In genomic region chr15:81294501-81294850, GRCh38 we compare ENCODE assay signal across 10 cellular contexts. TPM values are rescaled to one million over a fixed set of nuclear protein-coding genes. Genes with fewer than 3 reads are reported as not detected.
A peak's percentile ranks its signal among the peaks of the same experiment; 100 is the strongest.
DNase-seq lines count a peak whose midpoint lies in the region; ATAC-seq and TF ChIP-seq lines count a peak whose summit lies in the region.
"Had no signal": no experiment of that assay in that cellular context is flagged by ENCODE, and none has a peak within 500 bp of the region (broad histone marks: within the 10 kb centered on the region; RNA-seq: fewer than 3 reads in every experiment).

No MANE protein-coding gene starts in this region.

- peak; percentile 20 for DNase-seq in DMS53 (lab: John Stamatoyannopoulos, UW)
- no peak for DNase-seq in DMS53 treated with DMSO at 0.1 percent for 48 hours (lab: John Stamatoyannopoulos, UW; ENCODE audit: unreplicated experiment)
- no peak for DNase-seq in central memory CD8-positive, alpha-beta T cell (ENCODE audit: low spot score in 2 of 2)
- peak; percentile 82 for DNase-seq in spleen
- no peak for DNase-seq in SW 1271 (lab: John Stamatoyannopoulos, UW)
- DNase-seq in foreskin fibroblast = no peak
- DNase-seq: NCI-H524 had no signal

- intact Hi-C loops in spleen (cut with DNase I; ENCODE audit: low total_unique reads) = no loop called here

- peak overlapping the region; percentile 82 to 98 (median 92) for H3K27ac ChIP-seq in spleen

- H3K27me3 ChIP-seq in Loucy (ENCODE audit: insufficient read depth, low read length, poor library complexity, severe bottlenecking) (no peaks in the 10 kb centered on the region), spleen (replicated peaks in 1 of 7) (no peaks in the 10 kb centered on the region)

- TF ChIP-seq CTCF in Loucy (conservative IDR thresholded peaks at IDR 0.05; ENCODE audit: low read length) (no peak; the same call in 1 of the 2 replicates), spleen (IDR thresholded peaks at IDR 0.05 in 8 of 11, conservative IDR thresholded peaks at IDR 0.05 in 3 of 11) (peak in 1 of 11 experiments; percentile 25), foreskin fibroblast (IDR thresholded peaks at IDR 0.05; ENCODE audit: low read depth, low read length) (no peak)

- no peak overlapping the region for H2AFZ ChIP-seq in Loucy (ENCODE audit: low read length)

- 9 to 18% (median 15%) methylated on average over 6 of the region's 6 CpGs for WGBS in spleen, 5 donors

- H3K79me2 ChIP-seq in Loucy (ENCODE audit: insufficient read depth, low read length) = peaks cover 46% of the 10 kb centered on the region

- TF ChIP-seq POLR2A in spleen (IDR thresholded peaks at IDR 0.05) = no peak

- peaks cover 8% of the 10 kb centered on the region for H4K20me1 ChIP-seq in Loucy (ENCODE audit: insufficient read depth, low read length, poor library complexity, severe bottlenecking)

- H3K36me3 Mint-ChIP-seq in central memory CD8-positive, alpha-beta T cell (ENCODE audit: insufficient read depth) = peaks cover 29% of the 10 kb centered on the region

- H3K9ac ChIP-seq in Loucy (ENCODE audit: low read depth, low read length, poor library complexity, severe bottlenecking) = peak overlapping the region; percentile 84

- peaks cover 78% of the 10 kb centered on the region for H3K4me1 ChIP-seq in Loucy (ENCODE audit: insufficient read depth, low read length, poor library complexity, severe bottlenecking)
- peaks cover 30 to 92% (median 79%) of the 10 kb centered on the region in 6 donors for H3K4me1 ChIP-seq in spleen

- peak overlapping the region; percentile 80 for H3K4me3 ChIP-seq in Loucy (ENCODE audit: low read length, poor library complexity, severe bottlenecking)
- peak overlapping the region in 6 of 8 donors; percentile 15 to 82 (median 36) for H3K4me3 ChIP-seq in spleen
- no peak overlapping the region for H3K4me3 ChIP-seq in foreskin fibroblast (ENCODE audit: low read depth in 1 of 2, low read length in 2 of 2)
- H3K4me3 ChIP-seq: lung had no signal

- H3K4me3 Mint-ChIP-seq in central memory CD8-positive, alpha-beta T cell = peak overlapping the region; percentile 99

- H3K27me3 Mint-ChIP-seq in central memory CD8-positive, alpha-beta T cell = no peaks in the 10 kb centered on the region

- ATAC-seq in central memory CD8-positive, alpha-beta T cell (replicated peaks; ENCODE audit: extremely low read depth, poor library complexity, severe bottlenecking) = no peak
- no peak for ATAC-seq in HG02623 (IDR thresholded peaks at IDR 0.05; ENCODE audit: unreplicated experiment)

- H3K4me1 Mint-ChIP-seq in central memory CD8-positive, alpha-beta T cell = peaks cover 92% of the 10 kb centered on the region

- H3F3A ChIP-seq in Loucy (ENCODE audit: low read depth) = peaks cover 14% of the 10 kb centered on the region

- H3K36me3 ChIP-seq in Loucy (ENCODE audit: insufficient read depth, low read length) (no peaks in the 10 kb centered on the region), spleen (peaks cover 0 to 17% (median 2%) of the 10 kb centered on the region in 6 donors)

- H3K4me2 ChIP-seq in Loucy (ENCODE audit: low read depth, low read length, poor library complexity, severe bottlenecking) = peak overlapping the region; percentile 92

- H3K9me2 ChIP-seq in Loucy (replicated peaks; ENCODE audit: low read depth, low read length) = no peaks in the 10 kb centered on the region

- H3K27ac Mint-ChIP-seq in central memory CD8-positive, alpha-beta T cell (ENCODE audit: low read depth) = peak overlapping the region; percentile 98

- H3K9me3 Mint-ChIP-seq in central memory CD8-positive, alpha-beta T cell = no peaks in the 10 kb centered on the region

- H3K9me3 ChIP-seq in Loucy (ENCODE audit: insufficient read depth, low read depth, low read length) (no peaks in the 10 kb centered on the region), spleen (no peaks in the 10 kb centered on the region)

RNA-seq across cellular contexts. Expression of gene STARD5, which starts 29.5 kb away (rescaled TPM):
- 10 to 100 TPM in 6 of 7 donors, 1 to 10 TPM in 1; 6.4 to 18.9 (median 11.6) TPM for total RNA-seq in spleen
- 10 to 100 TPM in 1 of 3 donors, 1 to 10 TPM in 2; 7.7 to 10.4 (median 9.0) TPM for polyA plus RNA-seq in spleen

Comparison
In these comparisons a context has a peak if more than half of its experiments do, and no peak if none do; other contexts are left out.
1. DNase-seq: peak in DMS53 (single experiment) and spleen (single experiment); none in DMS53 treated with DMSO at 0.1 percent for 48 hours (single experiment), central memory CD8-positive, alpha-beta T cell (0 of 2), SW 1271 (0 of 2) and foreskin fibroblast (0 of 2).
2. H3K4me3 ChIP-seq: peak in Loucy (single experiment) and spleen (6 of 8); none in foreskin fibroblast (0 of 2).